In genomic region chr3:123344175-123344908, GRCh38 we compare ENCODE assay signal across 8 cellular contexts.
DNase-seq lines count a peak whose midpoint lies in the region; ATAC-seq and TF ChIP-seq lines count a peak whose summit lies in the region.

No MANE protein-coding gene starts in this region.

- H3K4me3 ChIP-seq in OCI-LY7 (ENCODE audit: low read depth, low read length, poor library complexity, severe bottlenecking) = no peak overlapping the region

- no peaks in the 10 kb centered on the region for H3K4me1 Mint-ChIP-seq in activated naive CD4-positive, alpha-beta T cell treated with anti-CD3 and anti-CD28 coated beads for 36 hours (ENCODE audit: low read depth)

- no peak overlapping the region for H2AFZ ChIP-seq in OCI-LY7 (ENCODE audit: low read length)

- H3K4me2 ChIP-seq in OCI-LY7 (ENCODE audit: low read length) = no peak overlapping the region

- no peak overlapping the region for H3K4me3 Mint-ChIP-seq in activated naive CD4-positive, alpha-beta T cell treated with anti-CD3 and anti-CD28 coated beads for 36 hours

- no peaks in the 10 kb centered on the region for H3K4me1 ChIP-seq in OCI-LY7 (ENCODE audit: insufficient read depth, low read length, poor library complexity, severe bottlenecking)

- peak overlapping the region in 1 of 2 donors; percentile 70 for H3K27ac Mint-ChIP-seq in activated naive CD4-positive, alpha-beta T cell treated with anti-CD3 and anti-CD28 coated beads, Interleukin-2, amount 50 U/mL, for 72 hours
- no peak overlapping the region for H3K27ac Mint-ChIP-seq in activated naive CD4-positive, alpha-beta T cell treated with anti-CD3 and anti-CD28 coated beads for 36 hours

- POLR2A ChIA-PET in OCI-LY7 (lab: Charles Lee) = interaction anchor here (0.6 kb wide), 1 partner anchor 388 kb away, joined by 3 read pairs; no protein-coding TSS in a partner anchor

- intact Hi-C loops in activated naive CD4-positive, alpha-beta T cell treated with anti-CD3 and anti-CD28 coated beads for 36 hours (cut with micrococcal nuclease) = no loop called here
- intact Hi-C loops in OCI-LY7 (cut with micrococcal nuclease; ENCODE audit: unreplicated experiment) = no loop called here

- ATAC-seq in activated naive CD4-positive, alpha-beta T cell treated with anti-CD3 and anti-CD28 coated beads, Interleukin-2, amount 50 U/mL, for 72 hours = peak; percentile 35 to 50
- ATAC-seq in HG02763 (IDR thresholded peaks at IDR 0.05; ENCODE audit: unreplicated experiment) = no peak

- H3K9me3 ChIP-seq in OCI-LY7 (ENCODE audit: low read length) = no peaks in the 10 kb centered on the region

- no TSS peak for BruUV-seq in OCI-LY7 (replicated peaks; lab: Mats Ljungman, UMichigan)

- TF ChIP-seq CTCF in OCI-LY7 (conservative IDR thresholded peaks at IDR 0.05; ENCODE audit: low read length) = no peak

- H3K9me2 ChIP-seq in OCI-LY7 (ENCODE audit: insufficient read depth, low read length) = no peaks in the 10 kb centered on the region

- H3K27ac ChIP-seq in OCI-LY7 (ENCODE audit: low read depth, low read length, poor library complexity, severe bottlenecking) = no peak overlapping the region

- no peaks in the 10 kb centered on the region for H3K36me3 Mint-ChIP-seq in activated naive CD4-positive, alpha-beta T cell treated with anti-CD3 and anti-CD28 coated beads, Interleukin-2, amount 50 U/mL, for 72 hours
- no peaks in the 10 kb centered on the region for H3K36me3 Mint-ChIP-seq in activated naive CD4-positive, alpha-beta T cell treated with anti-CD3 and anti-CD28 coated beads for 36 hours (ENCODE audit: low read depth)

- no peaks in the 10 kb centered on the region for H3K79me2 ChIP-seq in OCI-LY7 (ENCODE audit: insufficient read depth, low read depth, low read length)

- H4K20me1 ChIP-seq in OCI-LY7 (ENCODE audit: insufficient read depth, low read length) = no peaks in the 10 kb centered on the region

- H3K9me3 Mint-ChIP-seq in activated naive CD4-positive, alpha-beta T cell treated with anti-CD3 and anti-CD28 coated beads, Interleukin-2, amount 50 U/mL, for 72 hours = no peaks in the 10 kb centered on the region
- H3K9me3 Mint-ChIP-seq in activated naive CD4-positive, alpha-beta T cell treated with anti-CD3 and anti-CD28 coated beads for 36 hours = no peaks in the 10 kb centered on the region

- DNase-seq in activated naive CD4-positive, alpha-beta T cell treated with anti-CD3 and anti-CD28 coated beads, Interleukin-2, amount 50 U/mL, for 72 hours (ENCODE audit: low spot score in 2 of 2) = no peak
- no peak for DNase-seq in activated naive CD4-positive, alpha-beta T cell treated with anti-CD3 and anti-CD28 coated beads for 36 hours
- DNase-seq in amniotic epithelial cell (ENCODE audit: low read depth) (peak; percentile 62), iris pigment epithelial cell (ENCODE audit: low read depth) (peak; percentile 75), SIG-M5 (lab: John Stamatoyannopoulos, UW) (no peak), NCI-H446 treated with DMSO at 0.1 percent for 48 hours (lab: John Stamatoyannopoulos, UW) (no peak), OCI-LY7 (ENCODE audit: low spot score) (no peak)

- no peaks in the 10 kb centered on the region for H3K36me3 ChIP-seq in OCI-LY7 (ENCODE audit: insufficient read depth, low read length)

- peaks cover 5% of the 10 kb centered on the region for H3K27me3 Mint-ChIP-seq in activated naive CD4-positive, alpha-beta T cell treated with anti-CD3 and anti-CD28 coated beads for 36 hours (ENCODE audit: low read depth)

- CTCF ChIA-PET in activated naive CD4-positive, alpha-beta T cell treated with anti-CD3 and anti-CD28 coated beads for 36 hours (lab: Charles Lee) = no interaction called here
- CTCF ChIA-PET in OCI-LY7 (lab: Charles Lee; ENCODE audit: unreplicated experiment) = no interaction called here

Comparison
In these comparisons a context has a peak if more than half of its experiments do, and no peak if none do; other contexts are left out.
1. DNase-seq: peak in amniotic epithelial cell (single experiment) and iris pigment epithelial cell (single experiment); none in activated naive CD4-positive, alpha-beta T cell treated with anti-CD3 and anti-CD28 coated beads, Interleukin-2, amount 50 U/mL, for 72 hours (0 of 2), activated naive CD4-positive, alpha-beta T cell treated with anti-CD3 and anti-CD28 coated beads for 36 hours (single experiment), SIG-M5 (single experiment), NCI-H446 treated with DMSO at 0.1 percent for 48 hours (single experiment) and OCI-LY7 (single experiment).